ENCODE assay signal across 3 cellular contexts in the genomic region with DNA sequence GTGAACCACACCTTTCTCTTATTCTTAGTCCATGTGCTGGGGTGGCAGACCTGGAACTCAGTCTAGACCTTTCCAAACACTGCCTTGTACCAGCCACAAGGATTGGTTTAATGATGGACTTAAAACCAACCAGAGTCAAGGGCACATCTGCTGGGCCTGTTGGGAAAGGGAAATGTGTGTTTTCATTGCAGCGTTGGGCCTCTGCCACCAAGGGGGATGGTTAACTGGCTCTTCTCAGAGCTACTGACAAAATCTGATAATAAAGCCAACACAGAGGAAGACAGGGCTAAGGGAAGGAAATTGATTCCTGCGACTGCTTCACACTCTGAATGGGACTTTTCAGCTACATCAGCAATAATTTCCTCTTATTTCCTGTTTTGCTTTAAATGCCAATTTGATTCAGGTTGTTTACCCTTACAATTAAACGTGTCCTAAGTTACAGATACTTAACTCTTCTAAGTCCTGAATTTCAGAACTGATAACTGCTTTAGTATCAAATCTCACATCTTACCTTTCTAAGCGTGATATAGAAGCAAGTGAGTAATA.
TF ChIP-seq lines count a peak whose summit lies in the region.

No MANE protein-coding gene starts in this region.

TF ChIP-seq in IMR-90, 13 proteins besides CTCF, POLR2A, EP300 and RAD21:
- TF ChIP-seq, protein P1, sequence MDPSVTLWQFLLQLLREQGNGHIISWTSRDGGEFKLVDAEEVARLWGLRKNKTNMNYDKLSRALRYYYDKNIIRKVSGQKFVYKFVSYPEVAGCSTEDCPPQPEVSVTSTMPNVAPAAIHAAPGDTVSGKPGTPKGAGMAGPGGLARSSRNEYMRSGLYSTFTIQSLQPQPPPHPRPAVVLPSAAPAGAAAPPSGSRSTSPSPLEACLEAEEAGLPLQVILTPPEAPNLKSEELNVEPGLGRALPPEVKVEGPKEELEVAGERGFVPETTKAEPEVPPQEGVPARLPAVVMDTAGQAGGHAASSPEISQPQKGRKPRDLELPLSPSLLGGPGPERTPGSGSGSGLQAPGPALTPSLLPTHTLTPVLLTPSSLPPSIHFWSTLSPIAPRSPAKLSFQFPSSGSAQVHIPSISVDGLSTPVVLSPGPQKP (IDR thresholded peaks at IDR 0.05; ENCODE audit: borderline replicate concordance, low read depth, low read length), result no peak
- TF ChIP-seq SMC3 (IDR thresholded peaks at IDR 0.05; ENCODE audit: low read depth, low read length) (no peak), MAFK (IDR thresholded peaks at IDR 0.05; ENCODE audit: low read depth, low read length) (peak; percentile 69)
TF ChIP-seq in IMR-90: peak in this region for 1.

TF ChIP-seq in K562, 482 proteins besides CTCF, POLR2A, EP300 and RAD21:
- TF ChIP-seq ZNF239 (CRISPR knock-in tag; IDR thresholded peaks at IDR 0.05) (no peak), MAFF (IDR thresholded peaks at IDR 0.05; ENCODE audit: low read length) (peak; percentile 49), ZNF316 (IDR thresholded peaks at IDR 0.05) (peak; percentile 37; the same call in 1 of the 2 replicates)
TF ChIP-seq in K562: peak in this region for 2.

TF ChIP-seq in HepG2, 621 proteins besides CTCF, POLR2A, EP300 and RAD21:
- TF ChIP-seq ZNF44 (CRISPR knock-in tag; IDR thresholded peaks at IDR 0.05) (no peak), ZSCAN21 (CRISPR knock-in tag; IDR thresholded peaks at IDR 0.05; ENCODE audit: borderline replicate concordance) (no peak), KLF6 (CRISPR knock-in tag; IDR thresholded peaks at IDR 0.05) (no peak), MAFK (conservative IDR thresholded peaks at IDR 0.05 in 1 of 2, IDR thresholded peaks at IDR 0.05 in 1 of 2; ENCODE audit: low read length in 2 of 2) (peak; percentile 71 to 84), TCF12 (IDR thresholded peaks at IDR 0.05) (no peak), TCF12 (CRISPR knock-in tag; IDR thresholded peaks at IDR 0.05) (no peak), MEIS1 (CRISPR knock-in tag; IDR thresholded peaks at IDR 0.05; ENCODE audit: borderline replicate concordance) (no peak), XBP1 (CRISPR knock-in tag; IDR thresholded peaks at IDR 0.05) (no peak), MAFF (IDR thresholded peaks at IDR 0.05; ENCODE audit: low read depth, low read length) (peak; percentile 85), ZNF451 (CRISPR knock-in tag; IDR thresholded peaks at IDR 0.05) (no peak), RARA (CRISPR knock-in tag; IDR thresholded peaks at IDR 0.05) (no peak), ZNF850 (CRISPR knock-in tag; conservative IDR thresholded peaks at IDR 0.05) (no peak), TOE1 (CRISPR knock-in tag; IDR thresholded peaks at IDR 0.05) (no peak), SOX6 (IDR thresholded peaks at IDR 0.05) (no peak), SOX6 (CRISPR knock-in tag; IDR thresholded peaks at IDR 0.05) (no peak)
- TF ChIP-seq, protein P2, sequence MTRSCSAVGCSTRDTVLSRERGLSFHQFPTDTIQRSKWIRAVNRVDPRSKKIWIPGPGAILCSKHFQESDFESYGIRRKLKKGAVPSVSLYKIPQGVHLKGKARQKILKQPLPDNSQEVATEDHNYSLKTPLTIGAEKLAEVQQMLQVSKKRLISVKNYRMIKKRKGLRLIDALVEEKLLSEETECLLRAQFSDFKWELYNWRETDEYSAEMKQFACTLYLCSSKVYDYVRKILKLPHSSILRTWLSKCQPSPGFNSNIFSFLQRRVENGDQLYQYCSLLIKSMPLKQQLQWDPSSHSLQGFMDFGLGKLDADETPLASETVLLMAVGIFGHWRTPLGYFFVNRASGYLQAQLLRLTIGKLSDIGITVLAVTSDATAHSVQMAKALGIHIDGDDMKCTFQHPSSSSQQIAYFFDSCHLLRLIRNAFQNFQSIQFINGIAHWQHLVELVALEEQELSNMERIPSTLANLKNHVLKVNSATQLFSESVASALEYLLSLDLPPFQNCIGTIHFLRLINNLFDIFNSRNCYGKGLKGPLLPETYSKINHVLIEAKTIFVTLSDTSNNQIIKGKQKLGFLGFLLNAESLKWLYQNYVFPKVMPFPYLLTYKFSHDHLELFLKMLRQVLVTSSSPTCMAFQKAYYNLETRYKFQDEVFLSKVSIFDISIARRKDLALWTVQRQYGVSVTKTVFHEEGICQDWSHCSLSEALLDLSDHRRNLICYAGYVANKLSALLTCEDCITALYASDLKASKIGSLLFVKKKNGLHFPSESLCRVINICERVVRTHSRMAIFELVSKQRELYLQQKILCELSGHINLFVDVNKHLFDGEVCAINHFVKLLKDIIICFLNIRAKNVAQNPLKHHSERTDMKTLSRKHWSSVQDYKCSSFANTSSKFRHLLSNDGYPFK (CRISPR knock-in tag; IDR thresholded peaks at IDR 0.05; ENCODE audit: borderline replicate concordance), result no peak
- TF ChIP-seq, protein P3, sequence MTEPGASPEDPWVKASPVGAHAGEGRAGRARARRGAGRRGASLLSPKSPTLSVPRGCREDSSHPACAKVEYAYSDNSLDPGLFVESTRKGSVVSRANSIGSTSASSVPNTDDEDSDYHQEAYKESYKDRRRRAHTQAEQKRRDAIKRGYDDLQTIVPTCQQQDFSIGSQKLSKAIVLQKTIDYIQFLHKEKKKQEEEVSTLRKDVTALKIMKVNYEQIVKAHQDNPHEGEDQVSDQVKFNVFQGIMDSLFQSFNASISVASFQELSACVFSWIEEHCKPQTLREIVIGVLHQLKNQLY (CRISPR knock-in tag; IDR thresholded peaks at IDR 0.05), result no peak
- TF ChIP-seq, protein P4, sequence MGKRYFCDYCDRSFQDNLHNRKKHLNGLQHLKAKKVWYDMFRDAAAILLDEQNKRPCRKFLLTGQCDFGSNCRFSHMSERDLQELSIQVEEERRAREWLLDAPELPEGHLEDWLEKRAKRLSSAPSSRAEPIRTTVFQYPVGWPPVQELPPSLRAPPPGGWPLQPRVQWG (CRISPR knock-in tag; IDR thresholded peaks at IDR 0.05; ENCODE audit: borderline replicate concordance, low read depth), result no peak
